22 cellular contexts compared by ENCODE assay signal in the genomic region with DNA sequence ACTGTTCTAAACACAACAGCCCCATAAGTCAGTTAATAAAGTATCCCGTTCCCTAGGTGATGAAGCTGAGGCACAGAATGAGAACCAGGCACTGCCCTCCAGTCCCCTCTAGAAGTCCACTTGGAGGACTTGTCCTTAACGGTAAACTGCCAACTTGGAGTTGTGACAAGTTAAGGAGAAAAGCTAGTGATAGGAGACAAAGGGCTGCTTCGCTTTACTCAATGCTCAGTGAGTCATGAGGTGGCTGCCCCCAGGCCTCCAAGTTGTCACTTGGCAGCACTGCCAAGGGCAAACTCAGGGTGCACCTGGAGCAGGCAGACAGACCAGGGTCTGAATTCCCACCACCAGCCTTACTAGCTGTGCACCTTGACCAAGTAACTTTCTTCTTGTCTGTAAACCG. TPM values are rescaled to one million over a fixed set of nuclear protein-coding genes. Genes with fewer than 3 reads are reported as not detected.
DNase-seq lines count a peak whose midpoint lies in the region; ATAC-seq and TF ChIP-seq lines count a peak whose summit lies in the region.
"Had no signal": no experiment of that assay in that cellular context is flagged by ENCODE, and none has a peak within 500 bp of the region (broad histone marks: within the 10 kb centered on the region; RNA-seq: fewer than 3 reads in every experiment).

No MANE protein-coding gene starts in this region.

- intact Hi-C loops in heart left ventricle (cut with DNase I) = loop anchor here in 1 of 10 donors (2.0 kb wide), 1 partner anchor 13 kb away; the partner anchor contains the start of gene SLC43A1

- WGBS in heart left ventricle, 4 donors = 54 to 63% (median 60%) methylated on average over 4 of the region's 4 CpGs

- no peaks in the 10 kb centered on the region for H3K79me2 ChIP-seq in osteoblast (ENCODE audit: insufficient read depth, low read length)
- H3K79me2 ChIP-seq: hepatocyte had no signal

- H3K9me3 ChIP-seq in heart left ventricle (no peaks in the 10 kb centered on the region), osteoblast (ENCODE audit: low read depth, low read length) (no peaks in the 10 kb centered on the region)

- H4K20me1 ChIP-seq in osteoblast (ENCODE audit: insufficient read depth, low read length) = no peaks in the 10 kb centered on the region

- peaks cover 5 to 35% (median 20%) of the 10 kb centered on the region in 12 donors for H3K4me1 ChIP-seq in heart left ventricle
- H3K4me1 ChIP-seq in osteoblast (ENCODE audit: insufficient read depth, low read length) = peaks cover 9% of the 10 kb centered on the region

- H3K36me3 ChIP-seq in heart left ventricle (peaks cover 0 to 32% (median 0%) of the 10 kb centered on the region in 9 donors), osteoblast (ENCODE audit: insufficient read depth, low read length) (no peaks in the 10 kb centered on the region)

- no peaks in the 10 kb centered on the region for H3K27me3 ChIP-seq in heart left ventricle
- no peaks in the 10 kb centered on the region for H3K27me3 ChIP-seq in osteoblast (ENCODE audit: insufficient read depth, low read length)
- H3K27me3 ChIP-seq: hepatocyte had no signal

- H3K4me2 ChIP-seq in osteoblast (ENCODE audit: insufficient read depth, low read length) = no peak overlapping the region
- H3K4me2 ChIP-seq: hepatocyte had no signal

- DNase-seq in M059J (ENCODE audit: low read depth) (peak; percentile 79), heart left ventricle (peak in 2 of 5 donors; percentile 49 to 71), osteoblast (ENCODE audit: insufficient read length, low spot score, missing footprints) (peak; percentile 74), Ammon's horn (ENCODE audit: low spot score) (no peak), AG20443 (ENCODE audit: low spot score) (no peak), NCI-H524 (lab: John Stamatoyannopoulos, UW) (no peak)
- DNase-seq: activated CD4-positive, alpha-beta T cell treated with anti-CD3 and anti-CD28 coated beads, Interleukin-2, amount 50 U/mL, for 48 hours; activated gamma-delta T cell treated with Interleukin-2 at 50 U/mL for 16 hours; activated T-cell treated with anti-CD3 and anti-CD28 coated beads for 4 hours; caudate nucleus; CD8-positive, alpha-beta T cell; DMS79 treated with DMSO at 0.1 percent for 48 hours; naive B cell; NCI-H526 treated with DMSO at 0.1 percent for 48 hours; stimulated activated naive B cell treated with anti-CD40 and anti-IgM and Interleukin-4, amounts not matched to agents 10 μg/mL and 1 μg/mL and 100 μg/mL, for 72 hours; T-helper 1 cell had no signal

- no peak overlapping the region for H2AFZ ChIP-seq in osteoblast (ENCODE audit: low read length)
- H2AFZ ChIP-seq: hepatocyte had no signal

- TF ChIP-seq CTCF in C4-2B (conservative IDR thresholded peaks at IDR 0.05) = no peak
- no peak for TF ChIP-seq CTCF in heart left ventricle (IDR thresholded peaks at IDR 0.05)
- TF ChIP-seq CTCF in osteoblast (IDR thresholded peaks at IDR 0.05; ENCODE audit: extremely low read depth, low read depth, low read length) = no peak

- peak in 2 of 4 donors; percentile 28 to 38 for ATAC-seq in heart left ventricle
- no peak for ATAC-seq in HG03342 (IDR thresholded peaks at IDR 0.05; ENCODE audit: unreplicated experiment)
- ATAC-seq: CD8-positive, alpha-beta T cell; stimulated activated naive B cell treated with anti-CD40 and anti-IgM and Interleukin-4, amounts not matched to agents 10 μg/mL and 1 μg/mL and 100 μg/mL, for 72 hours had no signal

- peak overlapping the region; percentile 86 for H3K27ac ChIP-seq in C4-2B
- H3K27ac ChIP-seq in heart left ventricle = peak overlapping the region in 8 of 12 donors; percentile 12 to 81 (median 26)
- H3K27ac ChIP-seq in osteoblast (ENCODE audit: low read depth, low read length) = no peak overlapping the region
- H3K27ac ChIP-seq: hepatocyte had no signal

- no peak overlapping the region for H3K4me3 ChIP-seq in heart left ventricle
- H3K4me3 ChIP-seq in osteoblast (ENCODE audit: insufficient read depth, low read length) = no peak overlapping the region
- H3K4me3 ChIP-seq: hepatocyte had no signal

- no peak for TF ChIP-seq POLR2A in heart left ventricle (IDR thresholded peaks at IDR 0.05)

RNA-seq across cellular contexts. Expression of gene SLC43A1, which starts 13.6 kb away (rescaled TPM):
- total RNA-seq in M059J (2014; rRNA removed; shearing (Covaris generic)) = 4.8 and 6.9 TPM in 2 replicates
- total RNA-seq in heart left ventricle = 10 to 100 TPM in 1 of 9 donors, 1 to 10 TPM in 8; 2.7 to 12.3 (median 5.4) TPM
- 1 to 10 TPM; 6.6 TPM for polyA plus RNA-seq in heart left ventricle
- total RNA-seq in osteoblast = 18.5 and 28.0 TPM in 2 replicates

RNA-seq across cellular contexts. Expression of gene TIMM10, which starts 28.6 kb away (rescaled TPM):
- 44.6 and 47.9 TPM in 2 replicates for total RNA-seq in M059J (2014; rRNA removed; shearing (Covaris generic))
- total RNA-seq in heart left ventricle (10 to 100 TPM; 36.6 to 81.5 (median 46.4) TPM), osteoblast (22.1 and 25.7 TPM in 2 replicates)
- polyA plus RNA-seq in heart left ventricle = 100 to 1,000 TPM in 1 of 2 donors, 10 to 100 TPM in 1; 42.0 to 135 TPM

RNA-seq across cellular contexts. Expression of gene SMTNL1, which starts 35.4 kb away (rescaled TPM):
- total RNA-seq in M059J (2014; rRNA removed; shearing (Covaris generic)) = not detected in 2 replicates
- total RNA-seq in heart left ventricle (not detected), osteoblast (not detected in 2 replicates)
- polyA plus RNA-seq in heart left ventricle = not detected
- total RNA-seq: CD8-positive, alpha-beta T cell; dermis microvascular lymphatic vessel endothelial cell; fibroblast of villous mesenchyme; hepatocyte; osteocyte had no signal
- polyA plus RNA-seq: hepatocyte had no signal

RNA-seq across cellular contexts. Expression of gene RTN4RL2, which starts 41.6 kb away (rescaled TPM):
- 0.34 and 0.96 TPM in 2 replicates for total RNA-seq in M059J (2014; rRNA removed; shearing (Covaris generic))
- 1 to 10 TPM in 5 of 9 donors, under 1 TPM in 4; 0.58 to 2.1 (median 1.1) TPM for total RNA-seq in heart left ventricle
- polyA plus RNA-seq in heart left ventricle = 1 to 10 TPM; 1.0 to 1.1 TPM
- 0.29 and 0.36 TPM in 2 replicates for total RNA-seq in osteoblast
- total RNA-seq: dermis microvascular lymphatic vessel endothelial cell, fibroblast of villous mesenchyme had no signal

Comparison
In these comparisons a context has a peak if more than half of its experiments do, and no peak if none do; other contexts are left out.
1. DNase-seq: peak in M059J (single experiment) and osteoblast (single experiment); none in Ammon's horn (single experiment), AG20443 (single experiment) and NCI-H524 (0 of 2).